25 cellular contexts compared by ENCODE assay signal in genomic region chr2:105763076-105763475, GRCh38. TPM values are rescaled to one million over a fixed set of nuclear protein-coding genes. Genes with fewer than 3 reads are reported as not detected.
DNase-seq lines count a peak whose midpoint lies in the region; ATAC-seq, FAIRE-seq and TF ChIP-seq lines count a peak whose summit lies in the region.
"Had no signal": no experiment of that assay in that cellular context is flagged by ENCODE, and none has a peak within 500 bp of the region (broad histone marks: within the 10 kb centered on the region; RNA-seq: fewer than 3 reads in every experiment).

No MANE protein-coding gene starts in this region.

- peak overlapping the region; percentile 35 for H3K4me3 Mint-ChIP-seq in activated T-cell treated with anti-CD3 and anti-CD28 coated beads, Interleukin-2, amount 50 U/mL, for 24 hours
- no peak overlapping the region for H3K4me3 Mint-ChIP-seq in activated T-cell treated with anti-CD3 and anti-CD28 coated beads, Interleukin-2, amount 50 U/mL, for 4 hours
- no peak overlapping the region for H3K4me3 Mint-ChIP-seq in GM23338
- no peak overlapping the region for H3K4me3 Mint-ChIP-seq in astrocyte (ENCODE audit: unreplicated experiment)
- H3K4me3 Mint-ChIP-seq: nephron had no signal

- no peaks in the 10 kb centered on the region for H3K9me3 Mint-ChIP-seq in activated T-cell treated with anti-CD3 and anti-CD28 coated beads, Interleukin-2, amount 50 U/mL, for 24 hours
- H3K9me3 Mint-ChIP-seq in activated T-cell treated with anti-CD3 and anti-CD28 coated beads, Interleukin-2, amount 50 U/mL, for 4 hours, result no peaks in the 10 kb centered on the region
- no peaks in the 10 kb centered on the region; the same call in 2 of the 3 replicates for H3K9me3 Mint-ChIP-seq in GM23338
- no peaks in the 10 kb centered on the region for H3K9me3 Mint-ChIP-seq in astrocyte (ENCODE audit: unreplicated experiment)
- H3K9me3 Mint-ChIP-seq: nephron had no signal

- peak overlapping the region; percentile 71 for H3K27ac ChIP-seq in GM23338 (ENCODE audit: low read depth)
- no peak overlapping the region for H3K27ac ChIP-seq in astrocyte (ENCODE audit: low read depth, low read length)
- H3K27ac ChIP-seq in neutrophil, result peak overlapping the region; percentile 77
- H3K27ac ChIP-seq: cardiac muscle cell, sigmoid colon had no signal

- H3K27me3 Mint-ChIP-seq in activated T-cell treated with anti-CD3 and anti-CD28 coated beads, Interleukin-2, amount 50 U/mL, for 24 hours, result no peaks in the 10 kb centered on the region
- H3K27me3 Mint-ChIP-seq in activated T-cell treated with anti-CD3 and anti-CD28 coated beads, Interleukin-2, amount 50 U/mL, for 4 hours (ENCODE audit: low read depth), result no peaks in the 10 kb centered on the region
- H3K27me3 Mint-ChIP-seq in GM23338 (ENCODE audit: insufficient read depth, low read depth, poor library complexity), result peaks cover 4% of the 10 kb centered on the region
- H3K27me3 Mint-ChIP-seq in astrocyte (ENCODE audit: low read depth, unreplicated experiment), result no peaks in the 10 kb centered on the region

- no peak for TF ChIP-seq CTCF in GM23338 (conservative IDR thresholded peaks at IDR 0.05; ENCODE audit: low read depth in 2 of 2)
- no peak for TF ChIP-seq CTCF in astrocyte (IDR thresholded peaks at IDR 0.05; ENCODE audit: insufficient read depth, low read depth, low read length)
- TF ChIP-seq CTCF in neutrophil (IDR thresholded peaks at IDR 0.05), result no peak

- H3K4me1 ChIP-seq in GM23338 (ENCODE audit: insufficient read depth) (peaks cover 39% of the 10 kb centered on the region), astrocyte (ENCODE audit: insufficient read depth, low read length) (peaks cover 11% of the 10 kb centered on the region), neutrophil (ENCODE audit: control insufficient read depth in 1 of 2, insufficient read depth in 1 of 2, low read depth in 1 of 2, low read length in 1 of 2) (peaks cover 25 to 27% of the 10 kb centered on the region in 2 experiments)

- H3K36me3 ChIP-seq in GM23338 (ENCODE audit: insufficient read depth), result no peaks in the 10 kb centered on the region
- no peaks in the 10 kb centered on the region for H3K36me3 ChIP-seq in astrocyte (ENCODE audit: insufficient read depth, low read length)
- peaks cover 4% of the 10 kb centered on the region for H3K36me3 ChIP-seq in neutrophil
- H3K36me3 ChIP-seq: cardiac muscle cell, sigmoid colon had no signal

- H3K4me3 ChIP-seq in GM23338 (no peak overlapping the region), astrocyte (ENCODE audit: insufficient read depth, low read depth, low read length) (no peak overlapping the region), neutrophil (ENCODE audit: low read depth in 1 of 2, low read length in 1 of 2) (no peak overlapping the region)
- H3K4me3 ChIP-seq: BLaER1 treated with 17β-estradiol and CSF1 and Interleukin-3, amounts not matched to agents 10 nM and 100 nM; cardiac muscle cell; sigmoid colon had no signal

- H3K9me3 ChIP-seq in astrocyte (ENCODE audit: insufficient read depth, low read depth, low read length), result no peaks in the 10 kb centered on the region
- no peaks in the 10 kb centered on the region for H3K9me3 ChIP-seq in neutrophil
- H3K9me3 ChIP-seq: sigmoid colon had no signal

- peak overlapping the region; percentile 48 for H3K4me2 ChIP-seq in GM23338
- H3K4me2 ChIP-seq in astrocyte (ENCODE audit: low read length), result no peak overlapping the region

- peaks cover 78% of the 10 kb centered on the region for H3K36me3 Mint-ChIP-seq in activated T-cell treated with anti-CD3 and anti-CD28 coated beads, Interleukin-2, amount 50 U/mL, for 24 hours (ENCODE audit: low read depth)
- peaks cover 31% of the 10 kb centered on the region for H3K36me3 Mint-ChIP-seq in activated T-cell treated with anti-CD3 and anti-CD28 coated beads, Interleukin-2, amount 50 U/mL, for 4 hours (ENCODE audit: insufficient read depth)
- H3K36me3 Mint-ChIP-seq in GM23338 (ENCODE audit: low read depth) (no peaks in the 10 kb centered on the region; the same call in 1 of the 3 replicates), astrocyte (ENCODE audit: low read depth, unreplicated experiment) (peaks cover 6% of the 10 kb centered on the region)

- peaks cover 97% of the 10 kb centered on the region for H3K79me2 ChIP-seq in GM23338 (replicated peaks; ENCODE audit: insufficient read depth)
- H3K79me2 ChIP-seq in astrocyte (ENCODE audit: insufficient read depth, low read length), result peaks cover 96% of the 10 kb centered on the region

- ATAC-seq in activated T-cell treated with anti-CD3 and anti-CD28 coated beads, Interleukin-2, amount 50 U/mL, for 4 hours, result no peak
- no peak for ATAC-seq in GM23338
- no peak for ATAC-seq in GM19467 (IDR thresholded peaks at IDR 0.05; ENCODE audit: unreplicated experiment)
- ATAC-seq in GM21786 (IDR thresholded peaks at IDR 0.05; ENCODE audit: unreplicated experiment), result no peak
- ATAC-seq: left lobe of liver had no signal

- H3K27ac Mint-ChIP-seq in activated T-cell treated with anti-CD3 and anti-CD28 coated beads, Interleukin-2, amount 50 U/mL, for 24 hours, result peak overlapping the region; percentile 94
- H3K27ac Mint-ChIP-seq in GM23338 (no peak overlapping the region), astrocyte (ENCODE audit: unreplicated experiment) (peak overlapping the region; percentile 75)

- peaks cover 34% of the 10 kb centered on the region for H4K20me1 ChIP-seq in GM23338 (replicated peaks; ENCODE audit: insufficient read depth)
- H4K20me1 ChIP-seq in astrocyte (ENCODE audit: insufficient read depth, low read length), result peaks cover 87% of the 10 kb centered on the region

- DNase-seq in activated T-cell treated with anti-CD3 and anti-CD28 coated beads, Interleukin-2, amount 50 U/mL, for 24 hours, result peak; percentile 29
- no peak for DNase-seq in activated T-cell treated with anti-CD3 and anti-CD28 coated beads, Interleukin-2, amount 50 U/mL, for 4 hours
- DNase-seq in GM23338 (ENCODE audit: low spot score) (no peak), astrocyte (ENCODE audit: low read depth) (no peak), RPMI8226 (no peak)
- DNase-seq: ACHN; activated CD4-positive, alpha-beta T cell treated with anti-CD3 and anti-CD28 coated beads for 4 hours; amygdala; EL; heart right ventricle; Karpas-422; midbrain; NCI-H187; NCI-H69; sigmoid colon; stimulated activated CD8-positive, alpha-beta memory T cell treated with anti-CD3 and anti-CD28 coated beads, Interleukin-4, amount 100 ng/mL, for 48 hours had no signal

- H3K9me2 ChIP-seq in GM23338 (ENCODE audit: insufficient read depth), result peaks cover 4% of the 10 kb centered on the region; the same call in 1 of the 2 replicates

- H3F3A ChIP-seq in GM23338 (replicated peaks; ENCODE audit: low read depth), result no peaks in the 10 kb centered on the region

- H3K9ac ChIP-seq in astrocyte (ENCODE audit: low read length), result no peak overlapping the region
- H3K9ac ChIP-seq: BLaER1 treated with 17β-estradiol and CSF1 and Interleukin-3, amounts not matched to agents 10 nM and 100 nM had no signal

- H3K4me1 Mint-ChIP-seq in activated T-cell treated with anti-CD3 and anti-CD28 coated beads, Interleukin-2, amount 50 U/mL, for 24 hours (ENCODE audit: low read depth), result peaks cover 97% of the 10 kb centered on the region
- peaks cover 96% of the 10 kb centered on the region for H3K4me1 Mint-ChIP-seq in activated T-cell treated with anti-CD3 and anti-CD28 coated beads, Interleukin-2, amount 50 U/mL, for 4 hours (ENCODE audit: low read depth)
- H3K4me1 Mint-ChIP-seq in GM23338 (peaks cover 66% of the 10 kb centered on the region), astrocyte (ENCODE audit: low read depth, unreplicated experiment) (peaks cover 25% of the 10 kb centered on the region)

- FAIRE-seq in astrocyte (lab: Jason Lieb, UNC), result no peak
- FAIRE-seq: H1, TTC549 had no signal

- no peak overlapping the region for H2AFZ ChIP-seq in GM23338
- H2AFZ ChIP-seq in astrocyte (ENCODE audit: low read depth, low read length), result no peak overlapping the region

- H3K27me3 ChIP-seq in GM23338 (ENCODE audit: insufficient read depth), result no peaks in the 10 kb centered on the region
- no peaks in the 10 kb centered on the region for H3K27me3 ChIP-seq in astrocyte (ENCODE audit: insufficient read depth, low read length)
- no peaks in the 10 kb centered on the region for H3K27me3 ChIP-seq in neutrophil
- H3K27me3 ChIP-seq: BLaER1 treated with 17β-estradiol and CSF1 and Interleukin-3, amounts not matched to agents 10 nM and 100 nM; cardiac muscle cell; heart right ventricle; sigmoid colon had no signal

TF ChIP-seq in GM23338, 12 proteins besides CTCF, POLR2A, EP300 and RAD21 (continues in another document):
- TF ChIP-seq EZH2 (IDR thresholded peaks at IDR 0.05; ENCODE audit: low read depth, unreplicated experiment) (no peak), POLR2AphosphoS5 (IDR thresholded peaks at IDR 0.05; ENCODE audit: low read depth) (no peak), STAT1 (IDR thresholded peaks at IDR 0.05; ENCODE audit: unreplicated experiment) (no peak), NANOG (IDR thresholded peaks at IDR 0.05; ENCODE audit: borderline replicate concordance) (no peak), EZH2phosphoT487 (IDR thresholded peaks at IDR 0.05; ENCODE audit: unreplicated experiment) (no peak), CREB1 (CRISPR knock-in tag; IDR thresholded peaks at IDR 0.05; ENCODE audit: low read depth) (no peak), JUNB (IDR thresholded peaks at IDR 0.05; ENCODE audit: unreplicated experiment) (no peak), ETS1 (IDR thresholded peaks at IDR 0.05) (no peak), ZNF331 (CRISPR knock-in tag; IDR thresholded peaks at IDR 0.05; ENCODE audit: low read depth) (no peak)

RNA-seq across cellular contexts. Expression of gene NCK2, which starts 18.4 kb away (rescaled TPM):
- 10 to 100 TPM; 71.6 to 79.1 (median 73.5) TPM for total RNA-seq in activated T-cell treated with anti-CD3 and anti-CD28 coated beads, Interleukin-2, amount 50 U/mL, for 4 hours
- total RNA-seq in GM23338 (2014; rRNA removed; shearing (Covaris generic)), result 59.9 and 62.4 TPM in 2 replicates
- 26.9 and 28.4 TPM in 2 replicates for polyA plus RNA-seq in GM23338 (2016; fragmentation: Nextera tagmentation; extraction: Ambion mirVana)
- 61.6 and 62.9 TPM in 2 replicates for total RNA-seq in astrocyte
